In the genomic region with DNA sequence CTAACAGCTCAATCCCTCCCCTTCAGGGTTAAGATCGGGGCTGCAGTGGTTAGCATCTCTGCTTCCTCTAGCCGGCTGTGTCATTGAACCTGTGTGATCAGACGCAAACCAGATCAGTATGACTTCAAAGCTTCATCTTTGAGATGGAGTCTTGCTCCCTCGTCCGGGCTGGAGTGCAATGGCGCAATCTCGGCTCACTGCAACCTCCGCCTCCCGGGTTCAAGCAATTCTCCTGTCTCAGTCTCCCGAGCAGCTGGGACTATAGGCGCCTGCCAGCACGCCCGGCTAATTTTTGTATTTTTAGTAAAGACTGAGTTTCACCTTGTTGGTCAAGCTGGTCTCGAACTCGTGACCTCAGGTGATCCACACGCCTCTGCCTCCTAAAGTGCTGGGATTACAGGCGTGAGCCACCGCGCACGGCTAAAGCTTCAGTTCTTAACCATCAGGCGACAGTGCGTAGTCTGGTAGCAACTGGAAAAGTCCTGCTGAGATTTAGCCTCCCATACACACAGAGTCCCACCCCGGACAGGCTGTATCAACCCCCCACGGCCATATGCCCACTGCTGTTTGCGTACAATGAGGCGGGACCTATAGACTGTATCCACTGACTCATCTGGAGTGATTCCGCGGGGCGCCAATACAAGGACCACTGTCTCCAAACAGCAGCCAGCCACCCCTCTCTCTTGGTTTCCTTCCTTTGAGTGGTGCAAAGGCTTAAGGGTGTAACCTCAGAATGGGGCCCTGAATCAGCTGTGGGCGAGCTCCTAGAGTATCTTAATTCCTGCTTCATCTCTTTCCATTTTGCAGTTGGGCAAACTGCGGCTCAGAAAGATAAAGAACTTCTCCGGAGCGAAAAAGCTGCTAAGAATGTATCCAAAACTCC, we compare ENCODE assay signal across 1 cellular context.
TF ChIP-seq lines count a peak whose summit lies in the region.

No MANE protein-coding gene starts in this region.

TF ChIP-seq in HepG2, 621 proteins besides CTCF, POLR2A, EP300 and RAD21 (continues in another document):
- TF ChIP-seq ZMYM2 (CRISPR knock-in tag; IDR thresholded peaks at IDR 0.05) (peak; percentile 87), AHR (CRISPR knock-in tag; IDR thresholded peaks at IDR 0.05) (no peak), ZNF652 (CRISPR knock-in tag; IDR thresholded peaks at IDR 0.05; ENCODE audit: borderline replicate concordance, low read depth) (peak; percentile 70), PHF8 (CRISPR knock-in tag; IDR thresholded peaks at IDR 0.05) (no peak), ZNF138 (CRISPR knock-in tag; IDR thresholded peaks at IDR 0.05; ENCODE audit: low read depth) (peak; percentile 49; the same call in 1 of the 2 replicates), MED8 (CRISPR knock-in tag; IDR thresholded peaks at IDR 0.05; ENCODE audit: insufficient replicate concordance) (no peak), BRD4 (CRISPR knock-in tag; IDR thresholded peaks at IDR 0.05) (0 out of 2 replicates have a peak, but pooled peaks have one; percentile 7), NR3C1 (CRISPR knock-in tag; IDR thresholded peaks at IDR 0.05) (no peak), RFX1 (IDR thresholded peaks at IDR 0.05) (no peak), ZNF878 (CRISPR knock-in tag; IDR thresholded peaks at IDR 0.05) (no peak), GABPA (IDR thresholded peaks at IDR 0.05; ENCODE audit: low read depth, low read length) (no peak), GABPA (CRISPR knock-in tag; IDR thresholded peaks at IDR 0.05; ENCODE audit: low read depth) (0 out of 2 replicates have a peak, but pooled peaks have one; percentile 49), ZNF850 (CRISPR knock-in tag; conservative IDR thresholded peaks at IDR 0.05) (no peak), HDAC2 (CRISPR knock-in tag; IDR thresholded peaks at IDR 0.05) (peak; percentile 7; the same call in 1 of the 2 replicates), TEAD3 (CRISPR knock-in tag; optimal IDR thresholded peaks at IDR 0.05; ENCODE audit: borderline replicate concordance) (peak; percentile 11), ZNF296 (CRISPR knock-in tag; conservative IDR thresholded peaks at IDR 0.05) (no peak), ZNF567 (CRISPR knock-in tag; IDR thresholded peaks at IDR 0.05; ENCODE audit: borderline replicate concordance) (no peak), ARID2 (CRISPR knock-in tag; IDR thresholded peaks at IDR 0.05; ENCODE audit: borderline replicate concordance) (0 out of 2 replicates have a peak, but pooled peaks have one; percentile 62), PHF21A (CRISPR knock-in tag; IDR thresholded peaks at IDR 0.05) (peak; percentile 14; the same call in 1 of the 2 replicates), ARNTL (CRISPR knock-in tag; IDR thresholded peaks at IDR 0.05) (0 out of 2 replicates have a peak, but pooled peaks have one; percentile 16), CEBPB (IDR thresholded peaks at IDR 0.05; ENCODE audit: borderline replicate concordance, low read depth, low read length) (peak; percentile 26; the same call in 1 of the 2 replicates), ZNF574 (CRISPR knock-in tag; IDR thresholded peaks at IDR 0.05) (peak; percentile 75), ZNF224 (CRISPR knock-in tag; IDR thresholded peaks at IDR 0.05) (no peak), ZNF292 (CRISPR knock-in tag; IDR thresholded peaks at IDR 0.05; ENCODE audit: borderline replicate concordance, low read depth) (peak; percentile 58; the same call in 1 of the 2 replicates), KIAA2018 (CRISPR knock-in tag; IDR thresholded peaks at IDR 0.05; ENCODE audit: borderline replicate concordance) (no peak), ZNF230 (CRISPR knock-in tag; IDR thresholded peaks at IDR 0.05) (peak; percentile 58), ZNF629 (CRISPR knock-in tag; conservative IDR thresholded peaks at IDR 0.05) (peak; percentile 86), ZNF703 (CRISPR knock-in tag; IDR thresholded peaks at IDR 0.05; ENCODE audit: borderline replicate concordance) (peak; percentile 47; the same call in 1 of the 2 replicates), ZNF747 (CRISPR knock-in tag; IDR thresholded peaks at IDR 0.05; ENCODE audit: borderline replicate concordance) (peak; percentile 73)
- TF ChIP-seq, protein P1, sequence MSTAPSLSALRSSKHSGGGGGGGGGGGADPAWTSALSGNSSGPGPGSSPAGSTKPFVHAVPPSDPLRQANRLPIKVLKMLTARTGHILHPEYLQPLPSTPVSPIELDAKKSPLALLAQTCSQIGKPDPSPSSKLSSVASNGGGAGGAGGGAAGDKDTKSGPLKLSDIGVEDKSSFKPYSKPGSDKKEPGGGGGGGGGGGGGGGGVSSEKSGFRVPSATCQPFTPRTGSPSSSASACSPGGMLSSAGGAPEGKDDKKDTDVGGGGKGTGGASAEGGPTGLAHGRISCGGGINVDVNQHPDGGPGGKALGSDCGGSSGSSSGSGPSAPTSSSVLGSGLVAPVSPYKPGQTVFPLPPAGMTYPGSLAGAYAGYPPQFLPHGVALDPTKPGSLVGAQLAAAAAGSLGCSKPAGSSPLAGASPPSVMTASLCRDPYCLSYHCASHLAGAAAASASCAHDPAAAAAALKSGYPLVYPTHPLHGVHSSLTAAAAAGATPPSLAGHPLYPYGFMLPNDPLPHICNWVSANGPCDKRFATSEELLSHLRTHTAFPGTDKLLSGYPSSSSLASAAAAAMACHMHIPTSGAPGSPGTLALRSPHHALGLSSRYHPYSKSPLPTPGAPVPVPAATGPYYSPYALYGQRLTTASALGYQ (CRISPR knock-in tag; IDR thresholded peaks at IDR 0.05), result no peak; the same call in 1 of the 2 replicates
- TF ChIP-seq, protein P2, sequence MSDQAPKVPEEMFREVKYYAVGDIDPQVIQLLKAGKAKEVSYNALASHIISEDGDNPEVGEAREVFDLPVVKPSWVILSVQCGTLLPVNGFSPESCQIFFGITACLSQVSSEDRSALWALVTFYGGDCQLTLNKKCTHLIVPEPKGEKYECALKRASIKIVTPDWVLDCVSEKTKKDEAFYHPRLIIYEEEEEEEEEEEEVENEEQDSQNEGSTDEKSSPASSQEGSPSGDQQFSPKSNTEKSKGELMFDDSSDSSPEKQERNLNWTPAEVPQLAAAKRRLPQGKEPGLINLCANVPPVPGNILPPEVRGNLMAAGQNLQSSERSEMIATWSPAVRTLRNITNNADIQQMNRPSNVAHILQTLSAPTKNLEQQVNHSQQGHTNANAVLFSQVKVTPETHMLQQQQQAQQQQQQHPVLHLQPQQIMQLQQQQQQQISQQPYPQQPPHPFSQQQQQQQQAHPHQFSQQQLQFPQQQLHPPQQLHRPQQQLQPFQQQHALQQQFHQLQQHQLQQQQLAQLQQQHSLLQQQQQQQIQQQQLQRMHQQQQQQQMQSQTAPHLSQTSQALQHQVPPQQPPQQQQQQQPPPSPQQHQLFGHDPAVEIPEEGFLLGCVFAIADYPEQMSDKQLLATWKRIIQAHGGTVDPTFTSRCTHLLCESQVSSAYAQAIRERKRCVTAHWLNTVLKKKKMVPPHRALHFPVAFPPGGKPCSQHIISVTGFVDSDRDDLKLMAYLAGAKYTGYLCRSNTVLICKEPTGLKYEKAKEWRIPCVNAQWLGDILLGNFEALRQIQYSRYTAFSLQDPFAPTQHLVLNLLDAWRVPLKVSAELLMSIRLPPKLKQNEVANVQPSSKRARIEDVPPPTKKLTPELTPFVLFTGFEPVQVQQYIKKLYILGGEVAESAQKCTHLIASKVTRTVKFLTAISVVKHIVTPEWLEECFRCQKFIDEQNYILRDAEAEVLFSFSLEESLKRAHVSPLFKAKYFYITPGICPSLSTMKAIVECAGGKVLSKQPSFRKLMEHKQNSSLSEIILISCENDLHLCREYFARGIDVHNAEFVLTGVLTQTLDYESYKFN (CRISPR knock-in tag; conservative IDR thresholded peaks at IDR 0.05), result 0 out of 2 replicates have a peak, but pooled peaks have one; percentile 7
- TF ChIP-seq, protein P3, sequence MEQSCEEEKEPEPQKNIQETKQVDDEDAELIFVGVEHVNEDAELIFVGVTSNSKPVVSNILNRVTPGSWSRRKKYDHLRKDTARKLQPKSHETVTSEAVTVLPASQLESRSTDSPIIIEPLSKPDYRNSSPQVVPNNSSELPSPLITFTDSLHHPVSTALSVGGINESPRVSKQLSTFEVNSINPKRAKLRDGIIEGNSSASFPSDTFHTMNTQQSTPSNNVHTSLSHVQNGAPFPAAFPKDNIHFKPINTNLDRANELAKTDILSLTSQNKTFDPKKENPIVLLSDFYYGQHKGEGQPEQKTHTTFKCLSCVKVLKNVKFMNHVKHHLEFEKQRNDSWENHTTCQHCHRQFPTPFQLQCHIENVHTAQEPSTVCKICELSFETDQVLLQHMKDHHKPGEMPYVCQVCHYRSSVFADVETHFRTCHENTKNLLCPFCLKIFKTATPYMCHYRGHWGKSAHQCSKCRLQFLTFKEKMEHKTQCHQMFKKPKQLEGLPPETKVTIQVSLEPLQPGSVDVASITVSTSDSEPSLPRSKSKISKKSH (CRISPR knock-in tag; IDR thresholded peaks at IDR 0.05; ENCODE audit: borderline replicate concordance), result peak; percentile 56; the same call in 1 of the 2 replicates
- TF ChIP-seq, protein P4, sequence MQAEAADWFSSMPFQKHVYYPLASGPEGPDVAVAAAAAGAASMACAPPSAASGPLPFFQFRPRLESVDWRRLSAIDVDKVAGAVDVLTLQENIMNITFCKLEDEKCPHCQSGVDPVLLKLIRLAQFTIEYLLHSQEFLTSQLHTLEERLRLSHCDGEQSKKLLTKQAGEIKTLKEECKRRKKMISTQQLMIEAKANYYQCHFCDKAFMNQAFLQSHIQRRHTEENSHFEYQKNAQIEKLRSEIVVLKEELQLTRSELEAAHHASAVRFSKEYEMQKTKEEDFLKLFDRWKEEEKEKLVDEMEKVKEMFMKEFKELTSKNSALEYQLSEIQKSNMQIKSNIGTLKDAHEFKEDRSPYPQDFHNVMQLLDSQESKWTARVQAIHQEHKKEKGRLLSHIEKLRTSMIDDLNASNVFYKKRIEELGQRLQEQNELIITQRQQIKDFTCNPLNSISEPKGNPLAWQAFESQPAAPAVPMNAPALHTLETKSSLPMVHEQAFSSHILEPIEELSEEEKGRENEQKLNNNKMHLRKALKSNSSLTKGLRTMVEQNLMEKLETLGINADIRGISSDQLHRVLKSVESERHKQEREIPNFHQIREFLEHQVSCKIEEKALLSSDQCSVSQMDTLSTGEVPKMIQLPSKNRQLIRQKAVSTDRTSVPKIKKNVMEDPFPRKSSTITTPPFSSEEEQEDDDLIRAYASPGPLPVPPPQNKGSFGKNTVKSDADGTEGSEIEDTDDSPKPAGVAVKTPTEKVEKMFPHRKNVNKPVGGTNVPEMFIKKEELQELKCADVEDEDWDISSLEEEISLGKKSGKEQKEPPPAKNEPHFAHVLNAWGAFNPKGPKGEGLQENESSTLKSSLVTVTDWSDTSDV (CRISPR knock-in tag; IDR thresholded peaks at IDR 0.05), result 0 out of 2 replicates have a peak, but pooled peaks have one; percentile 26
